ENCODE assay signal across 1 cellular context in the genomic region with DNA sequence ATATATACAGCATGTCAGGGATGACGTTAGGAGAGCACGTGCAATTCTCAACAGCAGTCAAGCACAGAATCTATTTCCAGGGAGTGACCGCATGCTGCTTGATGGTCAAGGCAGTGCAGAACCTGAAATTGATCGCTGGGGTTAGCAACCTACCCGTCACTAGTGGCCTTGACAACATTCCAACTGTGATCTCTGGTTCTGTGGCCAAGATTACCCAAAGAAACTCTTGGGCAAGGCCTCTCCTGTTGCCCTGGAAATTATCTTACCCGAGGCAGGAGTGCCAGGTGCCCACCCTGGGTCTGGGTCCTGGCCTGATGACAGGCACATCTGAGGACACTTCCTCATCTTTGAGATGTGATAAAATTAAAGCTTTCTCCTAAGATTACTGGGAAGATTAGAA.
TF ChIP-seq lines count a peak whose summit lies in the region.

No MANE protein-coding gene starts in this region.

TF ChIP-seq in IMR-90, 13 proteins besides CTCF, POLR2A, EP300 and RAD21:
- TF ChIP-seq CEBPB (IDR thresholded peaks at IDR 0.05; ENCODE audit: low read depth, low read length) (no peak), CHD1 (IDR thresholded peaks at IDR 0.05; ENCODE audit: low read depth, low read length) (no peak), MAFK (IDR thresholded peaks at IDR 0.05; ENCODE audit: low read depth, low read length) (no peak), RFX5 (IDR thresholded peaks at IDR 0.05; ENCODE audit: low read depth, low read length) (no peak)
